15 cellular contexts compared by ENCODE assay signal in the genomic region with DNA sequence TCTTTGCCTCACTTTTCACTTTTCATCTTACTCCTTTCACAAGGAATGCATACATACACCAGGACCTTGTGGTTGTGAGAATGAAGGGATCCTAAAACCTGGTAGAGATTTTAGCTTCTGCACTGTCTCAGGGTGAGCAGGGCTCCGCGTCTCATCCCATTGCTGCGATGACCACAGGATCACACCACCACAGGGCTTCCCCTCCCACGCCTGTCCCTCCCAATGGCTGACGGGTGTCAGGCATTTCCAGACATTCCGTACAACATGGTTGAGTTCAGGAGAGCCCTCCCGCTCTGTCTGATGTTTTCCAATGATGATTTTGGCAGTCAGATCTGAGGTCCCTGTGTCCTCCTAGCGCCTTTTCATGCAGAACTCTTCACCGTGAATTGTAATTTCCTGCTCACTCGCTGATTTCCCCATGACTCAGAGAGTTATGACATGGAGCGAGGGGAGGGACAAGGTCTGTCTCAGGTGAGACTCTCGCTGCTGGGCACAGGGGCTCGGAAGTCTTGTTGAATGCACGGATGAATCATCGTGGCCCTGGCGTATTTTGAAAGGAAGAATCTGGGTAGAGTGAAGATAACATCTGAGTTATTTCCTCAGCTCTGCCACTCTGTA.
A peak's percentile ranks its signal among the peaks of the same experiment; 100 is the strongest.
DNase-seq lines count a peak whose midpoint lies in the region; ATAC-seq, FAIRE-seq and TF ChIP-seq lines count a peak whose summit lies in the region.
"Had no signal": no experiment of that assay in that cellular context is flagged by ENCODE, and none has a peak within 500 bp of the region (broad histone marks: within the 10 kb centered on the region; RNA-seq: fewer than 3 reads in every experiment).

No MANE protein-coding gene starts in this region.

- no peak for TF ChIP-seq POLR2A in HCT116 (IDR thresholded peaks at IDR 0.05; ENCODE audit: borderline replicate concordance, extremely low read depth, insufficient read depth, insufficient read length)

- H3K14ac ChIP-seq in trophoblast cell (ENCODE audit: low read length): no peak overlapping the region

- H4K91ac ChIP-seq in trophoblast cell (ENCODE audit: low read depth, low read length): no peak overlapping the region

- no peaks in the 10 kb centered on the region for H3K36me3 ChIP-seq in HCT116 (ENCODE audit: control insufficient read depth in 1 of 2, insufficient read depth in 2 of 2, low read length in 2 of 2)
- no peaks in the 10 kb centered on the region for H3K36me3 ChIP-seq in trophoblast cell (ENCODE audit: control insufficient read depth in 1 of 2, insufficient read depth in 2 of 2, low read length in 2 of 2)
- H3K36me3 ChIP-seq in ascending aorta: no peaks in the 10 kb centered on the region
- no peaks in the 10 kb centered on the region for H3K36me3 ChIP-seq in upper lobe of right lung
- H3K36me3 ChIP-seq: BE2C had no signal

- H4K8ac ChIP-seq in trophoblast cell (ENCODE audit: low read depth, low read length): no peak overlapping the region

- H2BK120ac ChIP-seq in trophoblast cell (ENCODE audit: insufficient read depth, low read length, poor library complexity): no peak overlapping the region

- no peaks in the 10 kb centered on the region for H3K9me2 ChIP-seq in HCT116 (ENCODE audit: insufficient read depth)

- no peaks in the 10 kb centered on the region for H4K20me1 ChIP-seq in HCT116 (ENCODE audit: insufficient read depth)

- no peak overlapping the region for H3K23ac ChIP-seq in trophoblast cell (ENCODE audit: low read length)

- CTCF ChIA-PET in HCT116 (lab: Charles Lee): no interaction called here

- H3K18ac ChIP-seq in trophoblast cell (ENCODE audit: low read length): no peak overlapping the region

- H4K12ac ChIP-seq in trophoblast cell (ENCODE audit: low read depth, low read length): no peak overlapping the region

- DNase-seq in HCT116 (ENCODE audit: low read depth, low spot score) (peak; percentile 80), NCI-H69 (lab: John Stamatoyannopoulos, UW) (peak; percentile 38), trophoblast cell (peak; percentile 71 to 78), ascending aorta (ENCODE audit: low spot score in 2 of 2) (no peak), upper lobe of right lung (no peak), HTR-8/SVneo (ENCODE audit: insufficient read length, low spot score) (no peak)
- DNase-seq: BE2C; CD8-positive, alpha-beta T cell; DMS 273 treated with DMSO at 0.1 percent for 48 hours; EL; NCI-H1092 treated with DMSO at 0.1 percent for 48 hours; NCI-H1694 treated with DMSO at 0.1 percent for 48 hours; NCI-H82 had no signal

- no peak for FAIRE-seq in HTR-8/SVneo (lab: Jason Lieb, UNC)

- no peak overlapping the region for H2BK12ac ChIP-seq in trophoblast cell (ENCODE audit: low read length)

- ATAC-seq in HCT116 (peak; percentile 93), esophagus mucosa (peak; percentile 66), GM18498 (IDR thresholded peaks at IDR 0.05; ENCODE audit: unreplicated experiment) (no peak), upper lobe of right lung (no peak)
- ATAC-seq: CD8-positive, alpha-beta T cell had no signal

- no CpG with 5 or more reads among the region's 16 CpGs for WGBS in trophoblast cell (ENCODE audit: extremely low coverage, insufficient coverage, insufficient read length)

- RAD21 ChIA-PET in HCT116 (lab: Charles Lee; ENCODE audit: low non-redundant PET in 1 of 2, low total read pairs in 2 of 2, uncharacterized antibody in 2 of 2, unreplicated experiment in 2 of 2): no interaction called here

- TF ChIP-seq CTCF in HCT116 (IDR thresholded peaks at IDR 0.05 in 2 of 3, conservative IDR thresholded peaks at IDR 0.05 in 1 of 3; ENCODE audit: borderline replicate concordance in 1 of 3, insufficient read depth in 1 of 3, low read depth in 2 of 3, low read length in 2 of 3) (no peak), ascending aorta (IDR thresholded peaks at IDR 0.05) (no peak), upper lobe of right lung (IDR thresholded peaks at IDR 0.05) (no peak)

- TF ChIP-seq RAD21 in HCT116 (IDR thresholded peaks at IDR 0.05; ENCODE audit: low read depth): no peak

- H3K4me3 ChIP-seq in HCT116 (replicated peaks in 1 of 2; ENCODE audit: low read depth in 1 of 2, low read length in 2 of 2): peak overlapping the region; percentile 35 to 50
- no peak overlapping the region for H3K4me3 ChIP-seq in trophoblast cell (ENCODE audit: low read depth, low read length)
- no peak overlapping the region for H3K4me3 ChIP-seq in ascending aorta
- H3K4me3 ChIP-seq in upper lobe of right lung: no peak overlapping the region

- H3K27me3 ChIP-seq in HCT116 (ENCODE audit: insufficient read depth, low read length) (peaks cover 1% of the 10 kb centered on the region; the same call in 1 of the 2 replicates), trophoblast cell (ENCODE audit: insufficient read depth, low read length) (no peaks in the 10 kb centered on the region), ascending aorta (no peaks in the 10 kb centered on the region), upper lobe of right lung (peaks cover 13% of the 10 kb centered on the region)

- intact Hi-C loops in HCT116 (cut with micrococcal nuclease) (no loop called here), ascending aorta (cut with DNase I) (no loop called here), upper lobe of right lung (cut with DNase I) (no loop called here)

- H3K9me3 ChIP-seq in HCT116 (ENCODE audit: control insufficient read depth in 1 of 2, insufficient read depth in 1 of 2, low read depth in 1 of 2, low read length in 2 of 2) (no peaks in the 10 kb centered on the region), trophoblast cell (ENCODE audit: insufficient read depth, low read depth, low read length) (no peaks in the 10 kb centered on the region), ascending aorta (no peaks in the 10 kb centered on the region), upper lobe of right lung (no peaks in the 10 kb centered on the region)
- H3K9me3 ChIP-seq: BE2C had no signal

- no peak overlapping the region for H2AK5ac ChIP-seq in trophoblast cell (ENCODE audit: low read length)

- no TSS peak for BruUV-seq in HCT116 (replicated peaks; lab: Mats Ljungman, UMichigan)

- H3K4me2 ChIP-seq in HCT116 (ENCODE audit: low read length) (peak overlapping the region; percentile 81), trophoblast cell (ENCODE audit: low read length) (peak overlapping the region; percentile 22)

- H2BK5ac ChIP-seq in trophoblast cell (ENCODE audit: low read depth, low read length, poor library complexity): no peak overlapping the region

- H3K79me2 ChIP-seq in HCT116 (ENCODE audit: insufficient read depth, low read length): no peaks in the 10 kb centered on the region
- no peaks in the 10 kb centered on the region for H3K79me2 ChIP-seq in trophoblast cell (ENCODE audit: control insufficient read depth, insufficient read depth, low read length, poor library complexity)

- POLR2A ChIA-PET in HCT116 (lab: Charles Lee): no interaction called here

- H3K27ac ChIP-seq in HCT116 (ENCODE audit: low read depth, low read length) (peak overlapping the region; percentile 59), trophoblast cell (ENCODE audit: low read depth, low read length) (no peak overlapping the region), ascending aorta (no peak overlapping the region), upper lobe of right lung (no peak overlapping the region)

- H3K4me1 ChIP-seq in HCT116 (ENCODE audit: control insufficient read depth in 1 of 2, insufficient read depth in 2 of 2, low read length in 2 of 2): peaks cover 10 to 21% of the 10 kb centered on the region in 2 experiments
- H3K4me1 ChIP-seq in trophoblast cell (ENCODE audit: control insufficient read depth in 1 of 2, insufficient read depth in 2 of 2, low read length in 2 of 2): peaks cover 3 to 5% of the 10 kb centered on the region in 2 experiments
- H3K4me1 ChIP-seq in ascending aorta: no peaks in the 10 kb centered on the region
- no peaks in the 10 kb centered on the region for H3K4me1 ChIP-seq in upper lobe of right lung
- H3K4me1 ChIP-seq: BE2C had no signal

- peak overlapping the region; percentile 64 for H2AFZ ChIP-seq in HCT116 (ENCODE audit: low read depth, low read length, poor library complexity, severe bottlenecking)
- H2AFZ ChIP-seq in trophoblast cell (ENCODE audit: insufficient read depth, low read length, poor library complexity): no peak overlapping the region

- H3K4ac ChIP-seq in trophoblast cell (ENCODE audit: low read depth, low read length): no peak overlapping the region

- H3K9ac ChIP-seq in HCT116 (ENCODE audit: low read length): peak overlapping the region; percentile 35
- H3K9ac ChIP-seq in trophoblast cell (ENCODE audit: low read length): no peak overlapping the region

- H3K79me1 ChIP-seq in trophoblast cell (ENCODE audit: low read length): no peaks in the 10 kb centered on the region

TF ChIP-seq in HCT116, 20 proteins besides CTCF, POLR2A, EP300 and RAD21 (continues in another document):
- TF ChIP-seq, protein P1, sequence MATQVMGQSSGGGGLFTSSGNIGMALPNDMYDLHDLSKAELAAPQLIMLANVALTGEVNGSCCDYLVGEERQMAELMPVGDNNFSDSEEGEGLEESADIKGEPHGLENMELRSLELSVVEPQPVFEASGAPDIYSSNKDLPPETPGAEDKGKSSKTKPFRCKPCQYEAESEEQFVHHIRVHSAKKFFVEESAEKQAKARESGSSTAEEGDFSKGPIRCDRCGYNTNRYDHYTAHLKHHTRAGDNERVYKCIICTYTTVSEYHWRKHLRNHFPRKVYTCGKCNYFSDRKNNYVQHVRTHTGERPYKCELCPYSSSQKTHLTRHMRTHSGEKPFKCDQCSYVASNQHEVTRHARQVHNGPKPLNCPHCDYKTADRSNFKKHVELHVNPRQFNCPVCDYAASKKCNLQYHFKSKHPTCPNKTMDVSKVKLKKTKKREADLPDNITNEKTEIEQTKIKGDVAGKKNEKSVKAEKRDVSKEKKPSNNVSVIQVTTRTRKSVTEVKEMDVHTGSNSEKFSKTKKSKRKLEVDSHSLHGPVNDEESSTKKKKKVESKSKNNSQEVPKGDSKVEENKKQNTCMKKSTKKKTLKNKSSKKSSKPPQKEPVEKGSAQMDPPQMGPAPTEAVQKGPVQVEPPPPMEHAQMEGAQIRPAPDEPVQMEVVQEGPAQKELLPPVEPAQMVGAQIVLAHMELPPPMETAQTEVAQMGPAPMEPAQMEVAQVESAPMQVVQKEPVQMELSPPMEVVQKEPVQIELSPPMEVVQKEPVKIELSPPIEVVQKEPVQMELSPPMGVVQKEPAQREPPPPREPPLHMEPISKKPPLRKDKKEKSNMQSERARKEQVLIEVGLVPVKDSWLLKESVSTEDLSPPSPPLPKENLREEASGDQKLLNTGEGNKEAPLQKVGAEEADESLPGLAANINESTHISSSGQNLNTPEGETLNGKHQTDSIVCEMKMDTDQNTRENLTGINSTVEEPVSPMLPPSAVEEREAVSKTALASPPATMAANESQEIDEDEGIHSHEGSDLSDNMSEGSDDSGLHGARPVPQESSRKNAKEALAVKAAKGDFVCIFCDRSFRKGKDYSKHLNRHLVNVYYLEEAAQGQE (IDR thresholded peaks at IDR 0.05; ENCODE audit: low read depth): no peak
- TF ChIP-seq SIN3A (IDR thresholded peaks at IDR 0.05; ENCODE audit: low read depth) (no peak), FOSL1 (IDR thresholded peaks at IDR 0.05; ENCODE audit: low read depth) (peak; percentile 78), CBX3 (IDR thresholded peaks at IDR 0.05; ENCODE audit: low read depth) (peak; percentile 71; the same call in 1 of the 2 replicates), YY1 (IDR thresholded peaks at IDR 0.05; ENCODE audit: extremely low read depth, insufficient replicate concordance, low read depth, low read length) (peak; percentile 36), JUND (IDR thresholded peaks at IDR 0.05) (peak; percentile 82)

Comparison
In these comparisons a context has a peak if more than half of its experiments do, and no peak if none do; other contexts are left out.
1. ATAC-seq: peak in HCT116 (single experiment) and esophagus mucosa (single experiment); none in GM18498 (single experiment) and upper lobe of right lung (single experiment).
2. DNase-seq: peak in HCT116 (single experiment), NCI-H69 (single experiment) and trophoblast cell (2 of 2); none in ascending aorta (0 of 2), upper lobe of right lung (single experiment) and HTR-8/SVneo (single experiment).
3. H3K4me3 ChIP-seq: peak in HCT116 (2 of 2); none in trophoblast cell (single experiment), ascending aorta (0 of 2) and upper lobe of right lung (single experiment).